In genomic region chr10:1939016-1939415, GRCh38 we compare ENCODE assay signal across 9 cellular contexts.
DNase-seq lines count a peak whose midpoint lies in the region; ATAC-seq and TF ChIP-seq lines count a peak whose summit lies in the region.
"Had no signal": no experiment of that assay in that cellular context is flagged by ENCODE, and none has a peak within 500 bp of the region (broad histone marks: within the 10 kb centered on the region; RNA-seq: fewer than 3 reads in every experiment).

No MANE protein-coding gene starts in this region.

- H3K79me2 ChIP-seq in neural progenitor cell (ENCODE audit: low read depth), result no peaks in the 10 kb centered on the region

- no peaks in the 10 kb centered on the region for H3K27me3 Mint-ChIP-seq in T-helper 1 cell treated with Interleukin-12 subunit alpha and Interleukin-12 subunit beta and Interleukin-4 antibody, amounts not matched to agents 30 μg/mL and 1 μg/mL, for 36 hours (ENCODE audit: low read depth)
- peaks cover 2% of the 10 kb centered on the region for H3K27me3 Mint-ChIP-seq in neural progenitor cell (ENCODE audit: insufficient read depth, low read depth)
- peaks cover 0 to 7% of the 10 kb centered on the region in 2 donors for H3K27me3 Mint-ChIP-seq in stimulated activated naive B cell treated with anti-CD40 and anti-IgM and Interleukin-4, amounts not matched to agents 10 μg/mL and 1 μg/mL and 100 μg/mL, for 72 hours

- peak overlapping the region; percentile 97 for H3K27ac Mint-ChIP-seq in T-helper 1 cell treated with Interleukin-12 subunit alpha and Interleukin-12 subunit beta and Interleukin-4 antibody, amounts not matched to agents 30 μg/mL and 1 μg/mL, for 36 hours
- H3K27ac Mint-ChIP-seq in neural progenitor cell, result no peak overlapping the region
- H3K27ac Mint-ChIP-seq in stimulated activated naive B cell treated with anti-CD40 and anti-IgM and Interleukin-4, amounts not matched to agents 10 μg/mL and 1 μg/mL and 100 μg/mL, for 72 hours, result peak overlapping the region; percentile 93

- no peak overlapping the region for H3K4me2 ChIP-seq in neural progenitor cell

- no peaks in the 10 kb centered on the region for H4K20me1 ChIP-seq in neural progenitor cell (ENCODE audit: low read depth)

- 84 to 89% (median 87%) methylated on average over 17 of the region's 17 CpGs for WGBS in heart left ventricle, 4 donors

- peaks cover 8% of the 10 kb centered on the region for H3K9me3 Mint-ChIP-seq in T-helper 1 cell treated with Interleukin-12 subunit alpha and Interleukin-12 subunit beta and Interleukin-4 antibody, amounts not matched to agents 30 μg/mL and 1 μg/mL, for 36 hours
- H3K9me3 Mint-ChIP-seq in neural progenitor cell, result peaks cover 2% of the 10 kb centered on the region
- H3K9me3 Mint-ChIP-seq in stimulated activated naive B cell treated with anti-CD40 and anti-IgM and Interleukin-4, amounts not matched to agents 10 μg/mL and 1 μg/mL and 100 μg/mL, for 72 hours, result peaks cover 5 to 6% of the 10 kb centered on the region in 2 donors

- H3K9ac ChIP-seq in neural progenitor cell, result no peak overlapping the region

- no peak for TF ChIP-seq CTCF in neural progenitor cell (IDR thresholded peaks at IDR 0.05)
- no peak for TF ChIP-seq CTCF in heart left ventricle (IDR thresholded peaks at IDR 0.05)

- H3K27ac ChIP-seq in neural progenitor cell (no peak overlapping the region), heart left ventricle (peak overlapping the region in 1 of 12 donors; percentile 49)

- H2AFZ ChIP-seq in neural progenitor cell (replicated peaks), result no peak overlapping the region

- H3F3A ChIP-seq in neural progenitor cell (ENCODE audit: low read depth), result no peaks in the 10 kb centered on the region

- peaks cover 13% of the 10 kb centered on the region for H3K4me1 Mint-ChIP-seq in T-helper 1 cell treated with Interleukin-12 subunit alpha and Interleukin-12 subunit beta and Interleukin-4 antibody, amounts not matched to agents 30 μg/mL and 1 μg/mL, for 36 hours (ENCODE audit: low read depth)
- peaks cover 2% of the 10 kb centered on the region for H3K4me1 Mint-ChIP-seq in neural progenitor cell
- H3K4me1 Mint-ChIP-seq in stimulated activated naive B cell treated with anti-CD40 and anti-IgM and Interleukin-4, amounts not matched to agents 10 μg/mL and 1 μg/mL and 100 μg/mL, for 72 hours, result peaks cover 26 to 37% of the 10 kb centered on the region in 2 donors

- H3K9me3 ChIP-seq in neural progenitor cell (ENCODE audit: low read depth), result no peaks in the 10 kb centered on the region
- H3K9me3 ChIP-seq in heart left ventricle, result no peaks in the 10 kb centered on the region

- peak overlapping the region; percentile 64 for H3K4me3 Mint-ChIP-seq in T-helper 1 cell treated with Interleukin-12 subunit alpha and Interleukin-12 subunit beta and Interleukin-4 antibody, amounts not matched to agents 30 μg/mL and 1 μg/mL, for 36 hours
- H3K4me3 Mint-ChIP-seq in neural progenitor cell, result peak overlapping the region; percentile 70
- H3K4me3 Mint-ChIP-seq in stimulated activated naive B cell treated with anti-CD40 and anti-IgM and Interleukin-4, amounts not matched to agents 10 μg/mL and 1 μg/mL and 100 μg/mL, for 72 hours, result peak overlapping the region; percentile 55 to 59

- ATAC-seq in stimulated activated naive B cell treated with anti-CD40 and anti-IgM and Interleukin-4, amounts not matched to agents 10 μg/mL and 1 μg/mL and 100 μg/mL, for 72 hours (replicated peaks), result peak; percentile 96
- no peak for ATAC-seq in heart left ventricle
- ATAC-seq: Right ventricle myocardium inferior had no signal

- DNase-seq in activated T-cell treated with anti-CD3 and anti-CD28 coated beads for 48 hours (ENCODE audit: low read depth) (peak; percentile 53), neural progenitor cell (ENCODE audit: low spot score) (no peak), SW 1271 (lab: John Stamatoyannopoulos, UW) (no peak), nucleus accumbens (lab: John Stamatoyannopoulos, UW) (no peak), heart left ventricle (no peak)
- peak; percentile 75 for DNase-seq in stimulated activated naive B cell treated with anti-CD40 and anti-IgM and Interleukin-4, amounts not matched to agents 10 μg/mL and 1 μg/mL and 100 μg/mL, for 72 hours
- DNase-seq: NCI-H2107 had no signal

- peaks cover 7% of the 10 kb centered on the region for H3K36me3 Mint-ChIP-seq in T-helper 1 cell treated with Interleukin-12 subunit alpha and Interleukin-12 subunit beta and Interleukin-4 antibody, amounts not matched to agents 30 μg/mL and 1 μg/mL, for 36 hours (ENCODE audit: low read depth)
- H3K36me3 Mint-ChIP-seq in neural progenitor cell, result no peaks in the 10 kb centered on the region
- H3K36me3 Mint-ChIP-seq in stimulated activated naive B cell treated with anti-CD40 and anti-IgM and Interleukin-4, amounts not matched to agents 10 μg/mL and 1 μg/mL and 100 μg/mL, for 72 hours, result no peaks in the 10 kb centered on the region

- TF ChIP-seq POLR2A in heart left ventricle (IDR thresholded peaks at IDR 0.05), result no peak

- H3K4me1 ChIP-seq in neural progenitor cell (no peaks in the 10 kb centered on the region), heart left ventricle (no peaks in the 10 kb centered on the region)

- H3K27me3 ChIP-seq in neural progenitor cell (no peaks in the 10 kb centered on the region), heart left ventricle (peaks cover 0 to under 1% (median 0%) of the 10 kb centered on the region in 9 donors)

- H3K4me3 ChIP-seq in neural progenitor cell, result no peak overlapping the region
- no peak overlapping the region for H3K4me3 ChIP-seq in heart left ventricle

- intact Hi-C loops in heart left ventricle (cut with DNase I), result loop anchor here in 1 of 10 donors (10.0 kb wide), 1 partner anchor 144 kb away; no protein-coding TSS in a partner anchor

- H3K36me3 ChIP-seq in neural progenitor cell, result no peaks in the 10 kb centered on the region
- no peaks in the 10 kb centered on the region for H3K36me3 ChIP-seq in heart left ventricle

Comparison
In these comparisons a context has a peak if more than half of its experiments do, and no peak if none do; other contexts are left out.
1. DNase-seq: peak in activated T-cell treated with anti-CD3 and anti-CD28 coated beads for 48 hours (single experiment) and stimulated activated naive B cell treated with anti-CD40 and anti-IgM and Interleukin-4, amounts not matched to agents 10 μg/mL and 1 μg/mL and 100 μg/mL, for 72 hours (single experiment); none in neural progenitor cell (single experiment), SW 1271 (0 of 2), nucleus accumbens (0 of 56) and heart left ventricle (0 of 5).
2. ATAC-seq: peak in stimulated activated naive B cell treated with anti-CD40 and anti-IgM and Interleukin-4, amounts not matched to agents 10 μg/mL and 1 μg/mL and 100 μg/mL, for 72 hours (2 of 2); none in heart left ventricle (0 of 4).
3. Peak in every context shown above with its lines, with median percentiles within 50 percentile points of each other: H3K4me3 Mint-ChIP-seq.